ENCODE assay signal across 9 cellular contexts in genomic region chr17:82031885-82032627, GRCh38. TPM values are rescaled to one million over a fixed set of nuclear protein-coding genes. Genes with fewer than 3 reads are reported as not detected.
DNase-seq lines count a peak whose midpoint lies in the region; ATAC-seq and TF ChIP-seq lines count a peak whose summit lies in the region.
"Had no signal": no experiment of that assay in that cellular context is flagged by ENCODE, and none has a peak within 500 bp of the region (broad histone marks: within the 10 kb centered on the region; RNA-seq: fewer than 3 reads in every experiment).

No MANE protein-coding gene starts in this region.

- peak; percentile 54 for ATAC-seq in GM23338
- no peak for ATAC-seq in HG03571 (IDR thresholded peaks at IDR 0.05; ENCODE audit: unreplicated experiment)
- ATAC-seq in HG03354 (IDR thresholded peaks at IDR 0.05; ENCODE audit: poor library complexity, severe bottlenecking, unreplicated experiment): no peak

- peaks cover 9% of the 10 kb centered on the region; the same call in 1 of the 2 replicates for H3K4me1 ChIP-seq in GM23338 (ENCODE audit: insufficient read depth)
- peaks cover 3% of the 10 kb centered on the region; the same call in 1 of the 2 replicates for H3K4me1 ChIP-seq in SJCRH30
- peaks cover 16% of the 10 kb centered on the region for H3K4me1 ChIP-seq in colonic mucosa

- H3K36me3 ChIP-seq in GM23338 (ENCODE audit: insufficient read depth): no peaks in the 10 kb centered on the region
- no peaks in the 10 kb centered on the region for H3K36me3 ChIP-seq in SJCRH30
- H3K36me3 ChIP-seq in colonic mucosa: no peaks in the 10 kb centered on the region

- intact Hi-C loops in colonic mucosa (cut with DNase I): loop anchor here (2.0 to 10.0 kb wide), 2 partner anchors 117 to 293 kb away; no protein-coding TSS in a partner anchor

- H3K4me3 Mint-ChIP-seq in GM23338 (peak overlapping the region; percentile 75), nephron progenitor cell (peak overlapping the region; percentile 70)

- H3K79me2 ChIP-seq in GM23338 (replicated peaks; ENCODE audit: insufficient read depth): peaks cover 8% of the 10 kb centered on the region; the same call in 1 of the 2 replicates

- H3K9me2 ChIP-seq in GM23338 (ENCODE audit: insufficient read depth): no peaks in the 10 kb centered on the region

- POLR2A ChIA-PET in AG04449 (lab: Yijun Ruan, JAX): no interaction called here

- H3K27ac Mint-ChIP-seq in GM23338: no peak overlapping the region
- no peak overlapping the region for H3K27ac Mint-ChIP-seq in nephron progenitor cell

- no peak overlapping the region for H2AFZ ChIP-seq in GM23338

- peaks cover 18% of the 10 kb centered on the region for H3F3A ChIP-seq in GM23338 (replicated peaks; ENCODE audit: low read depth)

- H4K20me1 ChIP-seq in GM23338 (replicated peaks; ENCODE audit: insufficient read depth): no peaks in the 10 kb centered on the region; the same call in 1 of the 2 replicates

- H3K36me3 Mint-ChIP-seq in GM23338 (ENCODE audit: low read depth) (peaks cover 3% of the 10 kb centered on the region; the same call in 2 of the 3 replicates), nephron progenitor cell (ENCODE audit: low read depth) (no peaks in the 10 kb centered on the region)

- no peaks in the 10 kb centered on the region for H3K27me3 ChIP-seq in GM23338 (ENCODE audit: insufficient read depth)
- no peaks in the 10 kb centered on the region for H3K27me3 ChIP-seq in SJCRH30
- H3K27me3 ChIP-seq in colonic mucosa: no peaks in the 10 kb centered on the region

- H3K4me1 Mint-ChIP-seq in GM23338 (peaks cover 19% of the 10 kb centered on the region), nephron progenitor cell (peaks cover 28% of the 10 kb centered on the region)

- peak overlapping the region in 1 of 2 donors; percentile 39 for H3K9ac ChIP-seq in colonic mucosa (ENCODE audit: low read depth in 2 of 2, low read length in 2 of 2)

- no peak for TF ChIP-seq CTCF in AG04449 (IDR thresholded peaks at IDR 0.05; ENCODE audit: insufficient read depth, low read length, missing control alignments)
- TF ChIP-seq CTCF in GM23338 (conservative IDR thresholded peaks at IDR 0.05; ENCODE audit: low read depth in 2 of 2): no peak
- TF ChIP-seq CTCF in colonic mucosa (IDR thresholded peaks at IDR 0.05): no peak
- TF ChIP-seq CTCF in nephron progenitor cell (IDR thresholded peaks at IDR 0.05): no peak

- H3K27me3 Mint-ChIP-seq in GM23338 (ENCODE audit: insufficient read depth, low read depth, poor library complexity) (peaks cover 12% of the 10 kb centered on the region), nephron progenitor cell (ENCODE audit: low read depth, poor library complexity) (peaks cover 9% of the 10 kb centered on the region)

- no peak for DNase-seq in AG04449 (ENCODE audit: low read depth, low spot score)
- DNase-seq in GM23338 (ENCODE audit: low spot score): peak; percentile 86
- DNase-seq in SJCRH30: no peak
- peak; percentile 80 for DNase-seq in colonic mucosa
- no peak for DNase-seq in nephron progenitor cell
- DNase-seq in midbrain (lab: John Stamatoyannopoulos, UW): no peak

- H3K27ac ChIP-seq in GM23338 (ENCODE audit: low read depth) (no peak overlapping the region), SJCRH30 (no peak overlapping the region), colonic mucosa (no peak overlapping the region)
- H3K27ac ChIP-seq: epithelial cell of prostate had no signal

- no peaks in the 10 kb centered on the region for H3K9me3 ChIP-seq in SJCRH30 (replicated peaks)
- H3K9me3 ChIP-seq in colonic mucosa: no peaks in the 10 kb centered on the region

- peak overlapping the region; percentile 92 for H3K4me2 ChIP-seq in GM23338

- H3K4me3 ChIP-seq in AG04449 (ENCODE audit: low read depth, low read length): peak overlapping the region; percentile 61
- H3K4me3 ChIP-seq in GM23338: peak overlapping the region; percentile 79
- peak overlapping the region; percentile 49 for H3K4me3 ChIP-seq in SJCRH30
- H3K4me3 ChIP-seq in colonic mucosa: peak overlapping the region; percentile 20

- no peaks in the 10 kb centered on the region for H3K9me3 Mint-ChIP-seq in GM23338
- no peaks in the 10 kb centered on the region for H3K9me3 Mint-ChIP-seq in nephron progenitor cell

- CTCF ChIA-PET in AG04449 (lab: Yijun Ruan, JAX): interaction anchor here (0.6 to 4.2 kb wide), 7 partner anchors 9 to 206 kb away, joined by 3 to 94 read pairs (median 5); partner anchors contain the start of genes CENPX, LRRC45 and NOTUM

TF ChIP-seq in GM23338, 12 proteins besides CTCF, POLR2A, EP300 and RAD21:
- TF ChIP-seq EZH2phosphoT487 (IDR thresholded peaks at IDR 0.05; ENCODE audit: unreplicated experiment) (no peak), POLR2AphosphoS5 (IDR thresholded peaks at IDR 0.05; ENCODE audit: low read depth) (peak; percentile 49; the same call in 1 of the 2 replicates)
TF ChIP-seq in GM23338: peak in this region for 1.

RNA-seq across cellular contexts. Expression of gene RAC3, which starts 0.6 kb away (rescaled TPM):
- 211 and 293 TPM in 2 replicates for total RNA-seq in GM23338 (2014; rRNA removed; shearing (Covaris generic))
- polyA plus RNA-seq in GM23338 (2016; fragmentation: Nextera tagmentation; extraction: Ambion mirVana): 31.5 and 35.6 TPM in 2 replicates
- 17.9 and 20.8 TPM in 2 replicates for total RNA-seq in SJCRH30 (2014; rRNA removed; shearing (Covaris generic))
- total RNA-seq in colonic mucosa: 10 to 100 TPM in 1 of 2 donors, 1 to 10 TPM in 1; 7.0 to 16.6 TPM

RNA-seq across cellular contexts. Expression of gene DCXR, which starts 5.4 kb away (rescaled TPM):
- 84.8 and 86.9 TPM in 2 replicates for total RNA-seq in GM23338 (2014; rRNA removed; shearing (Covaris generic))
- 137 and 147 TPM in 2 replicates for polyA plus RNA-seq in GM23338 (2016; fragmentation: Nextera tagmentation; extraction: Ambion mirVana)
- 110 and 112 TPM in 2 replicates for total RNA-seq in SJCRH30 (2014; rRNA removed; shearing (Covaris generic))
- 100 to 1,000 TPM; 115 to 183 TPM for total RNA-seq in colonic mucosa

RNA-seq across cellular contexts. Expression of gene LRRC45, which starts 9.0 kb away (rescaled TPM):
- total RNA-seq in GM23338 (2014; rRNA removed; shearing (Covaris generic)): 40.7 and 41.6 TPM in 2 replicates
- 16.1 and 17.6 TPM in 2 replicates for polyA plus RNA-seq in GM23338 (2016; fragmentation: Nextera tagmentation; extraction: Ambion mirVana)
- 17.3 and 21.3 TPM in 2 replicates for total RNA-seq in SJCRH30 (2014; rRNA removed; shearing (Covaris generic))
- total RNA-seq in colonic mucosa: 10 to 100 TPM; 16.6 to 60.0 TPM

RNA-seq across cellular contexts. Expression of gene CENPX, which starts 9.4 kb away (rescaled TPM):
- 114 and 127 TPM in 2 replicates for total RNA-seq in GM23338 (2014; rRNA removed; shearing (Covaris generic))
- 157 and 172 TPM in 2 replicates for polyA plus RNA-seq in GM23338 (2016; fragmentation: Nextera tagmentation; extraction: Ambion mirVana)
- 116 and 136 TPM in 2 replicates for total RNA-seq in SJCRH30 (2014; rRNA removed; shearing (Covaris generic))
- total RNA-seq in colonic mucosa: 100 to 1,000 TPM in 1 of 2 donors, 10 to 100 TPM in 1; 91.1 to 238 TPM

RNA-seq across cellular contexts. Expression of gene RFNG, which starts 19.6 kb away (rescaled TPM):
- total RNA-seq in GM23338 (2014; rRNA removed; shearing (Covaris generic)): 36.9 and 44.7 TPM in 2 replicates
- 18.0 and 18.9 TPM in 2 replicates for polyA plus RNA-seq in GM23338 (2016; fragmentation: Nextera tagmentation; extraction: Ambion mirVana)
- 21.8 and 26.5 TPM in 2 replicates for total RNA-seq in SJCRH30 (2014; rRNA removed; shearing (Covaris generic))
- 10 to 100 TPM; 30.6 to 32.1 TPM for total RNA-seq in colonic mucosa

Comparison
In these comparisons a context has a peak if more than half of its experiments do, and no peak if none do; other contexts are left out.
1. DNase-seq: peak in GM23338 (single experiment) and colonic mucosa (single experiment); none in AG04449 (single experiment), SJCRH30 (0 of 2), nephron progenitor cell (single experiment) and midbrain (single experiment).
2. H3K4me3 ChIP-seq: peak in every context shown above with its lines; median percentile 79 in GM23338; 61 in AG04449; 49 in SJCRH30; 20 in colonic mucosa.